1 cellular context compared by ENCODE assay signal in the genomic region with DNA sequence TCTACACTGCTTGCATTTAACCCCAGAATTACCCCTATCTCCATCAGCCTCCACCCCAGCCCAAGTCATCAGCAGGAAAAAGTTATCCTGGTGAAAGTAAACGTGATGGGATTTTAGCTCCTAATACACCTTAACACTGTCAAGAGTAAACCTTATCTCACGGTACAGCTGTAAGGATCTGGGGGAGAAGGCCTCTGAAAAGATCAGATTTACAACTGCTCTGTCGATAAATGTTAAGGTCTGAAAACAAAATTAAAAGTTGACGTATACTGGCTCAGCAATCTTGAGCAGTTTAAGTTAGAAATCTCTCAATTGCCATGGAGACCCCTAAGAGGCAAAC.
TF ChIP-seq lines count a peak whose summit lies in the region.

No MANE protein-coding gene starts in this region.

TF ChIP-seq in K562, 482 proteins besides CTCF, POLR2A, EP300 and RAD21 (continued from another document):
- TF ChIP-seq SMAD1 (IDR thresholded peaks at IDR 0.05; ENCODE audit: low read depth, low read length, partially characterized antibody) (no peak), BHLHE40 (IDR thresholded peaks at IDR 0.05; ENCODE audit: low read length) (peak; percentile 36; the same call in 1 of the 2 replicates), RFX1 (IDR thresholded peaks at IDR 0.05) (0 out of 2 replicates have a peak, but pooled peaks have one; percentile 13), PATZ1 (CRISPR knock-in tag; IDR thresholded peaks at IDR 0.05; ENCODE audit: borderline replicate concordance) (no peak), BRF2 (IDR thresholded peaks at IDR 0.05; ENCODE audit: borderline replicate concordance, insufficient read depth, insufficient read length) (no peak), ZNF239 (CRISPR knock-in tag; IDR thresholded peaks at IDR 0.05) (no peak), KLF10 (CRISPR knock-in tag; IDR thresholded peaks at IDR 0.05) (no peak), BACH1 (tag; IDR thresholded peaks at IDR 0.05) (no peak), ELK3 (CRISPR knock-in tag; IDR thresholded peaks at IDR 0.05) (no peak), NFE2 (IDR thresholded peaks at IDR 0.05; ENCODE audit: low read depth) (no peak), CUX1 (CRISPR knock-in tag; IDR thresholded peaks at IDR 0.05) (no peak), HMG20A (CRISPR knock-in tag; conservative IDR thresholded peaks at IDR 0.05) (no peak), RBM39 (optimal IDR thresholded peaks at IDR 0.05; ENCODE audit: low read depth, low read length) (no peak), DPF2 (IDR thresholded peaks at IDR 0.05) (peak; percentile 44; the same call in 1 of the 2 replicates)
- TF ChIP-seq, protein P1, sequence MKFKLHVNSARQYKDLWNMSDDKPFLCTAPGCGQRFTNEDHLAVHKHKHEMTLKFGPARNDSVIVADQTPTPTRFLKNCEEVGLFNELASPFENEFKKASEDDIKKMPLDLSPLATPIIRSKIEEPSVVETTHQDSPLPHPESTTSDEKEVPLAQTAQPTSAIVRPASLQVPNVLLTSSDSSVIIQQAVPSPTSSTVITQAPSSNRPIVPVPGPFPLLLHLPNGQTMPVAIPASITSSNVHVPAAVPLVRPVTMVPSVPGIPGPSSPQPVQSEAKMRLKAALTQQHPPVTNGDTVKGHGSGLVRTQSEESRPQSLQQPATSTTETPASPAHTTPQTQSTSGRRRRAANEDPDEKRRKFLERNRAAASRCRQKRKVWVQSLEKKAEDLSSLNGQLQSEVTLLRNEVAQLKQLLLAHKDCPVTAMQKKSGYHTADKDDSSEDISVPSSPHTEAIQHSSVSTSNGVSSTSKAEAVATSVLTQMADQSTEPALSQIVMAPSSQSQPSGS (CRISPR knock-in tag; IDR thresholded peaks at IDR 0.05): no peak
